6 cellular contexts compared by ENCODE assay signal in the genomic region with DNA sequence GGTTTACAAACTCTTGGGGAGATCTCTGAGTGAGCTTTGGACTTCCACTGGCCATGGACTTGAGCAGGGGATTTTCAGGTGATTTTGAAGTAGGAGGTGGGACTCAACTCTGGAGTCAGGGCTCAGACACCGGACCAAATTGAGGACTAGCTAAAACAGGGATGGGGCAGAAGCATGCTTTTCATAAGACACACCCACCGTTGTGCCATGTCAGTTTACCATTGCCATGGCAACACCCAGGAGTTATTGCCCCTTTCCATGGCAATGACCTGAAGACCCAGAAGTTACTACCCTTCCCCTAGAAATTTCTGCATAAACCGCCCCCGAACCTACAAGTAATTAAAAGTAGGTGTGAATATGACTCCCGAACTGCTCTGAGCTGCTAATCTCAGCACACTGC.
"Had no signal": no experiment of that assay in that cellular context is flagged by ENCODE, and none has a peak within 500 bp of the region (broad histone marks: within the 10 kb centered on the region; RNA-seq: fewer than 3 reads in every experiment).

No MANE protein-coding gene starts in this region.

- H3K9me3 ChIP-seq: HAP-1 had no signal

- DNase-seq: GM23248, GOT3, H7, IMR-90, KBM-7 had no signal

- H3K36me3 ChIP-seq: HAP-1 had no signal

- H3K4me1 ChIP-seq: HAP-1 had no signal

- H3K4me3 ChIP-seq: GM23248, HAP-1 had no signal

- H2AFZ ChIP-seq: GM23248 had no signal

- H3K27ac ChIP-seq: GM23248 had no signal

- H3K9ac ChIP-seq: GM23248 had no signal
